Comparison of ENCODE assay signal across 10 cellular contexts in the genomic region with DNA sequence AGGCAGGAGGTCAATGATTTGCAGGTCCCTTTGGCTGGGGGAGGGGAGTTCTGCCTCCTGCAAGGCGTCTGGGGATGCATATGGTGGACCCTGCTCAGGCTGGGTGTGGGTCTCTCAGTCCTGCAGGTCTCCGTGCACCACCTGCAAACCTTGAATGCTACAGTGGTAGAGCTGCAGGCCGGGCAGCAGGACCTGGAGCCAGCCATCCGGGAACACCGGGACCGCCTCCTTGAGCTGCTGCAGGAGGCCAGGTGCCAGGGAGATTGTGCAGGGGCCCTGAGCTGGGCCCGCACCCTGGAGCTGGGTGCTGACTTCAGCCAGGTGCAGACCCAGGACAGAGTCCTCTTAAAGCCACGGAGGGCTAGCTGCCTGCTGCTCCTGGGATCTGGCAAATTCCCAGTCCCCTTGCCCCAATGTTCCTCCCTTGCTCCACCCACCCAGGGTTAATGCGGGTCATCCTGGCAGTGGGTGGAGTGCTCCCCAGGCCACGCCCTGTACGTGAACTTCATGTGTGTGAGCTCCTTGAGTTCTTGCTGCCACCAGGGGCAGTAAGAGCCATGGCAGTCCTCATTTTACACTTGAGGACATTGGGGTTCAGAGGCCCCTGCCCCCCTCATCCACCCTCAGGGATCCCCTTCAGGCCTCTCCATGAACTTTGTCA. TPM values are rescaled to one million over a fixed set of nuclear protein-coding genes. Genes with fewer than 3 reads are reported as not detected.
DNase-seq lines count a peak whose midpoint lies in the region; ATAC-seq, FAIRE-seq and TF ChIP-seq lines count a peak whose summit lies in the region.
"Had no signal": no experiment of that assay in that cellular context is flagged by ENCODE, and none has a peak within 500 bp of the region (broad histone marks: within the 10 kb centered on the region; RNA-seq: fewer than 3 reads in every experiment).

No MANE protein-coding gene starts in this region.

- H3K4me3 ChIP-seq in left ventricle myocardium inferior (no peak overlapping the region), kidney epithelial cell (ENCODE audit: low read depth, low read length) (no peak overlapping the region)
- H3K4me3 ChIP-seq: BLaER1 treated with 17β-estradiol and CSF1 and Interleukin-3, amounts not matched to agents 10 nM and 100 nM had no signal

- in situ Hi-C loops in SK-MEL-5 (cut with HindIII; ENCODE audit: low pct_unique_long_range_greater_than_20kb, low sequenced_read_pairs) = no loop called here

- intact Hi-C loops in left ventricle myocardium inferior (cut with micrococcal nuclease) (no loop called here), left ventricle myocardium superior (cut with micrococcal nuclease) (no loop called here)

- H3K27ac ChIP-seq in left ventricle myocardium inferior (replicated peaks) = no peak overlapping the region
- H3K27ac ChIP-seq: BLaER1 treated with 17β-estradiol and CSF1 and Interleukin-3, amounts not matched to agents 10 nM and 100 nM had no signal

- H3K9me3 ChIP-seq in left ventricle myocardium inferior (replicated peaks) = no peaks in the 10 kb centered on the region
- H3K9me3 ChIP-seq: BLaER1 treated with 17β-estradiol and CSF1 and Interleukin-3, amounts not matched to agents 10 nM and 100 nM had no signal

- H3K27me3 ChIP-seq in left ventricle myocardium inferior (ENCODE audit: low read depth) (no peaks in the 10 kb centered on the region), kidney epithelial cell (ENCODE audit: control insufficient read depth, insufficient read depth, low read length) (no peaks in the 10 kb centered on the region)
- H3K27me3 ChIP-seq: BLaER1 treated with 17β-estradiol and CSF1 and Interleukin-3, amounts not matched to agents 10 nM and 100 nM had no signal

- no peak for ATAC-seq in left ventricle myocardium superior
- ATAC-seq in GM21423 (IDR thresholded peaks at IDR 0.05; ENCODE audit: unreplicated experiment) = no peak

- peak; percentile 32 for FAIRE-seq in urothelium cell line (lab: Jason Lieb, UNC)

- H3K4me1 ChIP-seq in left ventricle myocardium inferior = no peaks in the 10 kb centered on the region

- no peaks in the 10 kb centered on the region for H3K36me3 ChIP-seq in left ventricle myocardium inferior
- H3K36me3 ChIP-seq in kidney epithelial cell (ENCODE audit: control insufficient read depth, insufficient read depth, low read length) = no peaks in the 10 kb centered on the region
- H3K36me3 ChIP-seq: BLaER1 treated with 17β-estradiol and CSF1 and Interleukin-3, amounts not matched to agents 10 nM and 100 nM had no signal

- no peak for TF ChIP-seq CTCF in left ventricle myocardium inferior (IDR thresholded peaks at IDR 0.05; ENCODE audit: borderline replicate concordance)
- TF ChIP-seq CTCF in kidney epithelial cell (IDR thresholded peaks at IDR 0.05; ENCODE audit: insufficient read depth, low read length, poor library complexity, severe bottlenecking) = peak; percentile 26

- DNase-seq in left ventricle myocardium inferior = peak; percentile 5
- no peak for DNase-seq in left ventricle myocardium superior
- DNase-seq in SK-MEL-5 (ENCODE audit: low read depth, low spot score) = peak; percentile 8
- DNase-seq in kidney epithelial cell (ENCODE audit: low read depth) = no peak
- peak; percentile 40 for DNase-seq in urothelium cell line (ENCODE audit: low spot score)
- no peak for DNase-seq in AG20443 (ENCODE audit: low spot score)
- DNase-seq in NCI-H345 treated with DMSO at 0.1 percent for 48 hours (lab: John Stamatoyannopoulos, UW; ENCODE audit: unreplicated experiment) = no peak
- DNase-seq: NCI-H1417 had no signal

RNA-seq across cellular contexts. Expression of a gene that starts 3.1 kb away (rescaled TPM):
- total RNA-seq in left ventricle myocardium inferior (1.4 TPM), left ventricle myocardium superior (0.35 TPM), kidney epithelial cell (2.3 and 3.4 TPM in 2 replicates)
- not detected in 2 replicates for total RNA-seq in SK-MEL-5 (2014; rRNA removed; shearing (Covaris generic))
- 0.25 TPM in 1 of 2 replicates, not detected in the other for polyA plus RNA-seq in SK-MEL-5 (2015; cell fraction: cytosol; rRNA removed)
- polyA plus RNA-seq in SK-MEL-5 (2015; cell fraction: nucleus; rRNA removed) = not detected in 2 replicates

RNA-seq across cellular contexts. Expression of a gene that starts 19.8 kb away (rescaled TPM):
- total RNA-seq in left ventricle myocardium inferior (4.6 TPM), left ventricle myocardium superior (5.3 TPM), kidney epithelial cell (5.1 and 7.2 TPM in 2 replicates)
- 18.1 and 21.0 TPM in 2 replicates for total RNA-seq in SK-MEL-5 (2014; rRNA removed; shearing (Covaris generic))
- polyA plus RNA-seq in SK-MEL-5 (2015; cell fraction: cytosol; rRNA removed) = 17.1 and 20.0 TPM in 2 replicates
- polyA plus RNA-seq in SK-MEL-5 (2015; cell fraction: nucleus; rRNA removed) = 27.3 and 66.5 TPM in 2 replicates

Comparison
In these comparisons a context has a peak if more than half of its experiments do, and no peak if none do; other contexts are left out.
1. DNase-seq: peak in left ventricle myocardium inferior (single experiment), SK-MEL-5 (single experiment) and urothelium cell line (single experiment); none in left ventricle myocardium superior (single experiment), kidney epithelial cell (single experiment), AG20443 (single experiment) and NCI-H345 treated with DMSO at 0.1 percent for 48 hours (single experiment).